In the genomic region with DNA sequence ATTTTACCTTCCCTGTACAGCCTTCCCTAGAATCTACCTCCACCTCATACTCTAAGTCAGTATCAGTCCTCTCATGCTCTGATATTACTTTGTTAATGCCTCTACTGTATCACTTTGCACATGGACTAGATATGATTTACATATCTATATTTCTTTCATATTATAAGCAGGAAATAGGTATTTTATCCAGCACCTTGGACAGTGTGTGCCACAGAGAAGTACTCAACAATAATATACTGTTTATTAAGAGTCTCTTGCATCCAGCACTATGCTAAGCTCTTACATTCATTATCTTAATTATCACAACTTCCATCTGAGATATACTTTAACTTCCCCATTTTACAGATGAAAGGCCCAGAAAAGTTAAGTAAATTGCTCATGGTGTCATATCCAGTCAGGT, we compare ENCODE assay signal across 36 cellular contexts.
"Had no signal": no experiment of that assay in that cellular context is flagged by ENCODE, and none has a peak within 500 bp of the region (broad histone marks: within the 10 kb centered on the region; RNA-seq: fewer than 3 reads in every experiment).

No MANE protein-coding gene starts in this region.

- H3K27me3 ChIP-seq: MG63 had no signal

- H3K4me3 ChIP-seq: MG63 had no signal

- H3K9me3 ChIP-seq: MG63 had no signal

- DNase-seq: Karpas-422, Kasumi-1, MG63, MM.1S, MV-4-11, NCI-H1048, NCI-H1092, NCI-H1092 treated with DMSO at 0.1 percent for 48 hours, NCI-H1105, NCI-H1105 treated with DMSO at 0.1 percent for 48 hours, NCI-H1417, NCI-H1417 treated with DMSO at 0.1 percent for 48 hours, NCI-H1436, NCI-H1436 treated with DMSO at 0.1 percent for 48 hours, NCI-H146, NCI-H1694, NCI-H1694 treated with DMSO at 0.1 percent for 48 hours, NCI-H187, NCI-H187 treated with DMSO at 0.1 percent for 48 hours, NCI-H1930, NCI-H2029, NCI-H2029 treated with DMSO at 0.1 percent for 48 hours, NCI-H2081, NCI-H2081 treated with DMSO at 0.1 percent for 48 hours, NCI-H2107, NCI-H2171, NCI-H2171 treated with DMSO at 0.1 percent for 48 hours, NCI-H2227 treated with DMSO at 0.1 percent for 48 hours, NCI-H226, NCI-H345, NCI-H446, NCI-H446 treated with DMSO at 0.1 percent for 48 hours, NCI-H510A, NCI-H510A treated with DMSO at 0.1 percent for 48 hours, NCI-H524, NCI-H524 treated with DMSO at 0.1 percent for 48 hours had no signal

- H3K36me3 ChIP-seq: MG63 had no signal
